In genomic region chr6:156618600-156619205, GRCh38 we compare ENCODE assay signal across 14 cellular contexts.
DNase-seq lines count a peak whose midpoint lies in the region; ATAC-seq, FAIRE-seq and TF ChIP-seq lines count a peak whose summit lies in the region.
"Had no signal": no experiment of that assay in that cellular context is flagged by ENCODE, and none has a peak within 500 bp of the region (broad histone marks: within the 10 kb centered on the region; RNA-seq: fewer than 3 reads in every experiment).

No MANE protein-coding gene starts in this region.

- no peak overlapping the region for H2BK15ac ChIP-seq in H9 (ENCODE audit: low read depth, low read length)

- H3K36me3 Mint-ChIP-seq in H9 (ENCODE audit: insufficient read depth in 1 of 3, low read depth in 3 of 3) = peaks cover 6 to 11% (median 11%) of the 10 kb centered on the region in 3 experiments
- peaks cover 2% of the 10 kb centered on the region for H3K36me3 Mint-ChIP-seq in progenitor cell of endocrine pancreas (ENCODE audit: insufficient read depth)

- no peak overlapping the region for H4K8ac ChIP-seq in H9 (replicated peaks; ENCODE audit: insufficient read length, low read depth, low read length)

- no peak overlapping the region for H2BK20ac ChIP-seq in H9 (ENCODE audit: low read depth, low read length, poor library complexity, severe bottlenecking)

- TF ChIP-seq CTCF in H9 (conservative IDR thresholded peaks at IDR 0.05) (peak; percentile 52), bronchial epithelial cell (IDR thresholded peaks at IDR 0.05; ENCODE audit: insufficient read depth, low read length, severe bottlenecking) (peak; percentile 3), progenitor cell of endocrine pancreas (IDR thresholded peaks at IDR 0.05; ENCODE audit: unreplicated experiment) (peak; percentile 26), adrenal gland (IDR thresholded peaks at IDR 0.05) (no peak)

- H3K9me3 ChIP-seq in H9 (ENCODE audit: control insufficient read depth, low read depth, low read length) (no peaks in the 10 kb centered on the region), adrenal gland (replicated peaks in 1 of 3) (no peaks in the 10 kb centered on the region)

- H3K4me2 ChIP-seq in H9 (ENCODE audit: insufficient read depth, insufficient read length, low read length) = no peak overlapping the region

- H3K4me1 Mint-ChIP-seq in H9 (peaks cover 12 to 17% of the 10 kb centered on the region in 2 experiments; a peak in 3 of 4 replicates), progenitor cell of endocrine pancreas (ENCODE audit: low read depth) (peaks cover 21% of the 10 kb centered on the region)
- H3K4me1 Mint-ChIP-seq: CD8-positive, alpha-beta memory T cell had no signal

- H3K23ac ChIP-seq in H9 (ENCODE audit: insufficient read length, low read depth, low read length) = no peak overlapping the region

- H3K4me3 Mint-ChIP-seq in H9 (no peak overlapping the region), progenitor cell of endocrine pancreas (ENCODE audit: low read depth) (no peak overlapping the region)
- H3K4me3 Mint-ChIP-seq: activated T-cell treated with anti-CD3 and anti-CD28 coated beads, Interleukin-2, amount 50 U/mL, for 4 hours; CD8-positive, alpha-beta memory T cell had no signal

- intact Hi-C loops in adrenal gland (cut with DNase I) = no loop called here

- no peak overlapping the region for H3K4ac ChIP-seq in H9 (ENCODE audit: low read depth, low read length)

- H3K9ac ChIP-seq in H9 (ENCODE audit: extremely low read depth, insufficient read length, low read length) = no peak overlapping the region

- no peak overlapping the region for H4K91ac ChIP-seq in H9 (ENCODE audit: insufficient read length, low read depth, low read length)

- H3K27me3 ChIP-seq in H9 (ENCODE audit: insufficient read depth, low read length) (no peaks in the 10 kb centered on the region), bronchial epithelial cell (ENCODE audit: control insufficient read depth, insufficient read depth, low read length) (peaks cover 2% of the 10 kb centered on the region), adrenal gland (no peaks in the 10 kb centered on the region)

- no peak for TF ChIP-seq POLR2A in adrenal gland (IDR thresholded peaks at IDR 0.05)

- peak; percentile 63 for DNase-seq in H9
- DNase-seq in NCI-H2107 (lab: John Stamatoyannopoulos, UW) = peak; percentile 98
- no peak for DNase-seq in bronchial epithelial cell (ENCODE audit: low read depth)
- DNase-seq in progenitor cell of endocrine pancreas (ENCODE audit: low spot score, unreplicated experiment) = no peak
- DNase-seq in T-helper 2 cell = no peak
- no peak for DNase-seq in adrenal gland
- DNase-seq: activated T-cell treated with anti-CD3 and anti-CD28 coated beads, Interleukin-2, amount 50 U/mL, for 4 hours; CD8-positive, alpha-beta memory T cell; head of caudate nucleus had no signal

- H3K79me1 ChIP-seq in H9 (ENCODE audit: insufficient read depth, low read depth, low read length, poor library complexity, severe bottlenecking) = no peaks in the 10 kb centered on the region

- H2BK5ac ChIP-seq in H9 (ENCODE audit: insufficient read length, low read length) = no peak overlapping the region

- H3K9me3 Mint-ChIP-seq in H9 (peaks cover 9 to 14% of the 10 kb centered on the region in 2 experiments), progenitor cell of endocrine pancreas (ENCODE audit: low read depth) (peaks cover 11% of the 10 kb centered on the region)
- H3K9me3 Mint-ChIP-seq: activated T-cell treated with anti-CD3 and anti-CD28 coated beads, Interleukin-2, amount 50 U/mL, for 4 hours had no signal

- WGBS in H9 (ENCODE audit: extremely low coverage, insufficient read length, low lambda C conversion rate) = no CpG with 5 or more reads among the region's 12 CpGs
- WGBS in adrenal gland, 4 donors = 76 to 86% (median 81%) methylated on average over 12 of the region's 12 CpGs

- H3K36me3 ChIP-seq in bronchial epithelial cell (ENCODE audit: control insufficient read depth, insufficient read depth, low read length) = no peaks in the 10 kb centered on the region
- H3K36me3 ChIP-seq in adrenal gland (replicated peaks in 1 of 2) = no peaks in the 10 kb centered on the region

- no peak overlapping the region for H2BK12ac ChIP-seq in H9 (ENCODE audit: insufficient read length, low read depth, low read length)

- H2BK120ac ChIP-seq in H9 (ENCODE audit: low read depth, low read length, poor library complexity, severe bottlenecking) = no peak overlapping the region

- H2AK5ac ChIP-seq in H9 (ENCODE audit: insufficient read length, low read length) = no peak overlapping the region

- no peak for ATAC-seq in HG03045 (IDR thresholded peaks at IDR 0.05; ENCODE audit: unreplicated experiment)
- no peak for ATAC-seq in HG02970 (IDR thresholded peaks at IDR 0.05; ENCODE audit: low FRiP score, unreplicated experiment)
- ATAC-seq: activated T-cell treated with anti-CD3 and anti-CD28 coated beads, Interleukin-2, amount 50 U/mL, for 4 hours had no signal

- H3K18ac ChIP-seq in H9 (ENCODE audit: insufficient read length, low read depth, low read length) = no peak overlapping the region

- H3K4me3 ChIP-seq in bronchial epithelial cell (ENCODE audit: low read depth, low read length) (no peak overlapping the region), adrenal gland (no peak overlapping the region)
- H3K4me3 ChIP-seq: skin epidermis had no signal

- H3K14ac ChIP-seq in H9 (ENCODE audit: insufficient read depth, low read length) = no peak overlapping the region

- no peak overlapping the region for H4K5ac ChIP-seq in H9 (ENCODE audit: insufficient read length, low read depth, low read length)

- H3K27me3 Mint-ChIP-seq in H9 (ENCODE audit: low read depth) = no peaks in the 10 kb centered on the region
- peaks cover 4% of the 10 kb centered on the region for H3K27me3 Mint-ChIP-seq in progenitor cell of endocrine pancreas

- no peak overlapping the region for H2AFZ ChIP-seq in H9 (ENCODE audit: low read length)

- H3K27ac ChIP-seq in H9 (ENCODE audit: insufficient read length, low read depth, low read length) = no peak overlapping the region
- no peak overlapping the region for H3K27ac ChIP-seq in adrenal gland
- H3K27ac ChIP-seq: skin epidermis had no signal

- FAIRE-seq in bronchial epithelial cell (lab: Jason Lieb, UNC) = no peak
- FAIRE-seq: endometrium, RCC 7860 had no signal

- H3K56ac ChIP-seq in H9 (ENCODE audit: insufficient read length, low read depth, low read length) = no peak overlapping the region

- no peaks in the 10 kb centered on the region for H3K23me2 ChIP-seq in H9 (ENCODE audit: insufficient read length, low read depth, low read length, poor library complexity, severe bottlenecking)

- no peak overlapping the region for H3T11ph ChIP-seq in H9 (ENCODE audit: low read length)

- H4K20me1 ChIP-seq in H9 (ENCODE audit: control insufficient read depth, insufficient read depth, insufficient read length) = no peaks in the 10 kb centered on the region

- no peaks in the 10 kb centered on the region for H3K4me1 ChIP-seq in H9 (ENCODE audit: insufficient read depth, low read length)
- peaks cover 0 to 5% of the 10 kb centered on the region in 2 donors for H3K4me1 ChIP-seq in adrenal gland (replicated peaks in 1 of 2)

- no peak overlapping the region for H3K27ac Mint-ChIP-seq in H9
- no peak overlapping the region for H3K27ac Mint-ChIP-seq in progenitor cell of endocrine pancreas
- H3K27ac Mint-ChIP-seq: CD8-positive, alpha-beta memory T cell had no signal

- H3K79me2 ChIP-seq in H9 (ENCODE audit: insufficient read depth, low read length) = no peaks in the 10 kb centered on the region

Comparison
In these comparisons a context has a peak if more than half of its experiments do, and no peak if none do; other contexts are left out.
1. DNase-seq: peak in H9 (single experiment) and NCI-H2107 (single experiment); none in bronchial epithelial cell (single experiment), progenitor cell of endocrine pancreas (single experiment), T-helper 2 cell (0 of 5) and adrenal gland (0 of 7).
2. CTCF ChIP-seq: peak in H9 (single experiment), bronchial epithelial cell (single experiment) and progenitor cell of endocrine pancreas (single experiment); none in adrenal gland (0 of 6).